ENCODE assay signal across 9 cellular contexts in genomic region chr5:116084231-116084630, GRCh38. TPM values are rescaled to one million over a fixed set of nuclear protein-coding genes. Genes with fewer than 3 reads are reported as not detected.
DNase-seq lines count a peak whose midpoint lies in the region; ATAC-seq and TF ChIP-seq lines count a peak whose summit lies in the region.
"Had no signal": no experiment of that assay in that cellular context is flagged by ENCODE, and none has a peak within 500 bp of the region (broad histone marks: within the 10 kb centered on the region; RNA-seq: fewer than 3 reads in every experiment).

No MANE protein-coding gene starts in this region.

- peaks cover 56 to 64% (median 56%) of the 10 kb centered on the region in 3 donors for H3K4me1 Mint-ChIP-seq in T-cell
- H3K4me1 Mint-ChIP-seq in mesothelial cell of epicardium: peaks cover 23% of the 10 kb centered on the region

- TF ChIP-seq CTCF in DND-41 (IDR thresholded peaks at IDR 0.05; ENCODE audit: borderline replicate concordance, extremely low read depth, low read length, poor library complexity, severe bottlenecking): no peak
- TF ChIP-seq CTCF in GM20000 (IDR thresholded peaks at IDR 0.05; ENCODE audit: extremely low read depth, missing control alignments): no peak
- no peak for TF ChIP-seq CTCF in mesothelial cell of epicardium (IDR thresholded peaks at IDR 0.05; ENCODE audit: unreplicated experiment)

- DNase-seq in DND-41 (peak; percentile 52), GM20000 (ENCODE audit: low spot score) (peak; percentile 46), T-cell (peak in 28 of 34 experiments; percentile 4 to 38 (median 18)), mesothelial cell of epicardium (ENCODE audit: low spot score in 2 of 2, unreplicated experiment in 2 of 2) (no peak), mucosa of gallbladder (ENCODE audit: low spot score) (no peak)
- DNase-seq in effector memory CD4-positive, alpha-beta T cell: peak in 1 of 3 donors; percentile 2

- H3K36me3 ChIP-seq in DND-41 (ENCODE audit: insufficient read depth, low read length): peaks cover 13% of the 10 kb centered on the region
- H3K36me3 ChIP-seq in effector memory CD4-positive, alpha-beta T cell (ENCODE audit: control insufficient read depth, insufficient read depth, low read length): no peaks in the 10 kb centered on the region
- no peaks in the 10 kb centered on the region for H3K36me3 ChIP-seq in urinary bladder (ENCODE audit: insufficient read depth)

- H3K9me3 Mint-ChIP-seq in T-cell (no peaks in the 10 kb centered on the region), mesothelial cell of epicardium (peaks cover 9% of the 10 kb centered on the region)

- CTCF ChIA-PET in T-cell (lab: Charles Lee): interaction anchor here in 1 of 2 donors (0.6 to 1.5 kb wide), 2 partner anchors 8 to 486 kb away, joined by 3 to 5 read pairs; no protein-coding TSS in a partner anchor

- no peaks in the 10 kb centered on the region for H3K9me3 ChIP-seq in DND-41 (ENCODE audit: insufficient read depth, low read length, severe bottlenecking)
- H3K9me3 ChIP-seq in effector memory CD4-positive, alpha-beta T cell (ENCODE audit: control insufficient read depth, low read length): no peaks in the 10 kb centered on the region

- H3K27me3 ChIP-seq in DND-41 (ENCODE audit: insufficient read depth, low read length, poor library complexity): no peaks in the 10 kb centered on the region
- no peaks in the 10 kb centered on the region for H3K27me3 ChIP-seq in effector memory CD4-positive, alpha-beta T cell (replicated peaks; ENCODE audit: control insufficient read depth, insufficient read depth, low read length, poor library complexity, severe bottlenecking)

- H3K27me3 Mint-ChIP-seq in T-cell: no peaks in the 10 kb centered on the region
- no peaks in the 10 kb centered on the region for H3K27me3 Mint-ChIP-seq in mesothelial cell of epicardium (ENCODE audit: low read depth)

- 28% methylated on average over 11 of the region's 11 CpGs for WGBS in urinary bladder

- H3K27ac ChIP-seq in DND-41 (ENCODE audit: low read length): peak overlapping the region; percentile 91
- peak overlapping the region; percentile 75 for H3K27ac ChIP-seq in effector memory CD4-positive, alpha-beta T cell (ENCODE audit: insufficient read depth, low read length, poor library complexity, severe bottlenecking)
- H3K27ac ChIP-seq in urinary bladder (ENCODE audit: low read depth): no peak overlapping the region

- H3K79me2 ChIP-seq in DND-41 (ENCODE audit: insufficient read depth, low read length): peaks cover 37% of the 10 kb centered on the region

- ATAC-seq in DND-41 (ENCODE audit: insufficient read depth, low read depth): peak; percentile 54
- peak; percentile 31 for ATAC-seq in HG03521 (IDR thresholded peaks at IDR 0.05; ENCODE audit: unreplicated experiment)
- ATAC-seq in T-cell (replicated peaks in 1 of 4): peak in 2 of 4 experiments; percentile 13 to 26

- H3K4me3 ChIP-seq in DND-41 (ENCODE audit: low read depth in 1 of 2, low read length in 2 of 2) (peak overlapping the region; percentile 54 to 61; a peak in 3 of 4 replicates), urinary bladder (ENCODE audit: low read depth, low read length) (peak overlapping the region; percentile 78)
- peak overlapping the region; percentile 70 for H3K4me3 ChIP-seq in effector memory CD4-positive, alpha-beta T cell (ENCODE audit: insufficient read depth, low read depth, low read length, poor library complexity, severe bottlenecking)

- POLR2A ChIA-PET in T-cell (lab: Charles Lee): interaction anchor here in 1 of 2 donors (0.7 kb wide), 1 partner anchor 8 kb away, joined by 3 read pairs; no protein-coding TSS in a partner anchor

- H3K36me3 Mint-ChIP-seq in T-cell: peaks cover 17% of the 10 kb centered on the region
- H3K36me3 Mint-ChIP-seq in mesothelial cell of epicardium: peaks cover 20% of the 10 kb centered on the region

- H3K4me1 ChIP-seq in DND-41 (ENCODE audit: insufficient read depth, low read length): peaks cover 28% of the 10 kb centered on the region
- H3K4me1 ChIP-seq in effector memory CD4-positive, alpha-beta T cell (ENCODE audit: control insufficient read depth, insufficient read depth, low read length, poor library complexity, severe bottlenecking): peaks cover 10% of the 10 kb centered on the region
- peaks cover 1% of the 10 kb centered on the region for H3K4me1 ChIP-seq in urinary bladder (ENCODE audit: insufficient read depth)

- H2AFZ ChIP-seq in DND-41 (ENCODE audit: low read depth, low read length): peak overlapping the region; percentile 66

- H3K4me2 ChIP-seq in DND-41 (ENCODE audit: insufficient read depth, low read length): peak overlapping the region; percentile 86

- H3K27ac Mint-ChIP-seq in T-cell (peak overlapping the region; percentile 85 to 89), mesothelial cell of epicardium (peak overlapping the region; percentile 4)

- peak overlapping the region; percentile 79 for H3K9ac ChIP-seq in DND-41 (ENCODE audit: low read depth, low read length)

- H4K20me1 ChIP-seq in DND-41 (ENCODE audit: insufficient read depth, low read length): peaks cover 3% of the 10 kb centered on the region; the same call in 1 of the 2 replicates

- H3K4me3 Mint-ChIP-seq in T-cell (peak overlapping the region; percentile 91 to 95 (median 93)), mesothelial cell of epicardium (peak overlapping the region; percentile 87)

RNA-seq across cellular contexts. Expression of gene COMMD10, which starts 0.6 kb away (rescaled TPM):
- 10 to 100 TPM; 25.7 to 36.9 (median 26.1) TPM for total RNA-seq in T-cell
- 22.6 to 25.7 TPM (median 23.3 TPM) in 3 replicates for total RNA-seq in mesothelial cell of epicardium
- 74.7 TPM for total RNA-seq in urinary bladder
- 22.5 TPM for polyA plus RNA-seq in urinary bladder
- total RNA-seq in mucosa of gallbladder: 32.8 TPM

RNA-seq across cellular contexts. Expression of gene ARL14EPL, which starts 52.0 kb away (rescaled TPM):
- total RNA-seq in T-cell (not detected), mesothelial cell of epicardium (0.25 TPM in 1 of 3 replicates, not detected in the others), urinary bladder (not detected), mucosa of gallbladder (not detected)
- polyA plus RNA-seq in urinary bladder: not detected
- total RNA-seq: activated CD8-positive, alpha-beta memory T cell treated with anti-CD3 and anti-CD28 coated beads for 36 hours had no signal

Comparison
In these comparisons a context has a peak if more than half of its experiments do, and no peak if none do; other contexts are left out.
1. DNase-seq: peak in DND-41 (single experiment), GM20000 (single experiment) and T-cell (28 of 34); none in mesothelial cell of epicardium (0 of 2) and mucosa of gallbladder (single experiment).
2. Peak in every context shown above with its lines, with median percentiles within 50 percentile points of each other: H3K4me3 ChIP-seq.